In the genomic region with DNA sequence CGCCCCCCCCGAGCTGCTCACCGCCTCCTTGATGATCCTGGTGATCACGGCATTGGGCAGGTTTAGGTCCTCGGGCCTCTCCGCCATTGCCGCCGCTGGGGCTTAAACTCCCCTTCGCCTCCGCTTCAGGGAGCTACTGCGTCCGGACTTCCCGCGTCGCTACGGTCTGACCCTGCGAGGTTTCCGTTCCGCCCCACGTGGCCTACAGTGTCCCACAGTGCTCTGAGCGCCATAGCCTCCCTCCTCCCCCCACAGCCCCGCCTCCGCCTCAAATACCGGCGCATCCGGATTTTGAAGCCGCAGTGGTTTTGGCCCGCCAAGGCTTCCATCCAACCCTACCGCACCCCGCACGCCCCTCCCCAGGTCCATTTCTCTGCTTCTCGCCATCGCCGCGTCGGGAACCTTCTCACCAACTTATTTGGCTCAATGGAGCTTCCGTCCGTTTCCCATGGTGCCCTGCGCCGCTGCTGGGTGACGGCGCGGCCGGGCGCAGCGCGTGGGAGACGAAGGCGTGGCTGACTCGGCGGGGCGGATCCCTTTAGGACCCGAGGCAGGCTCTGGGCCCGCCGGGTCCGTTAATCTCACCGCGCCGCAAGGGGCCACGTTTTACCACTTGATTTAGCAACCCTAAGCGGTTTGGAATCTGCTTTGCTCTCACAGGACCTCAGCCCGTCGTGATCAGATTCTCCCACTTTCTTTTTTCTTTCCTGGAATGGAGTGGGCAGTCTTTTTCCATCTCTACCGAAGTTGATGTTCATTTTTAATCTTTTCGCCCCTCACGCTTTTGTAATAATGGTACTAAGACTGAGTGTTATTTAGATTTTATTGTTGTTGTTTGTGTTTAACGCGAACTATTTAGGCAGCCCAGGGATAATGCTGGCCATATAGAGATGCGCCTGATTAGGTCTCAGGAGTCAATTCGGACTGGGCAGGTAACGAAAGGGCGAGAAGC, we compare ENCODE assay signal across 1 cellular context.
A peak's percentile ranks its signal among the peaks of the same experiment; 100 is the strongest.
TF ChIP-seq lines count a peak whose summit lies in the region.

A gene with protein sequence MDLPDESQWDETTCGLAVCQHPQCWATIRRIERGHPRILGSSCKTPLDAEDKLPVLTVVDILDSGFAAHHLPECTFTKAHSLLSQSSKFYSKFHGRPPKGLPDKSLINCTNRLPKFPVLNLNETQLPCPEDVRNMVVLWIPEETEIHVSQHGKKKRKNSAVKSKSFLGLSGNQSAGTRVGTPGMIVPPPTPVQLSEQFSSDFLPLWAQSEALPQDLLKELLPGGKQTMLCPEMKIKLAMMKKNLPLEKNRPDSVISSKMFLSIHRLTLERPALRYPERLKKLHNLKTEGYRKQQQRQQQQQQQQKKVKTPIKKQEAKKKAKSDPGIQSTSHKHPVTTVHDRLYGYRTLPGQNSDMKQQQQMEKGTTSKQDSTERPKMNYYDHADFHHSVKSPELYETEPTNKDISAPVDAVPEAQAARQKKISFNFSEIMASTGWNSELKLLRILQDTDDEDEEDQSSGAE (plus strand): TSS at position 541 of the 952 bp plus-strand sequence. CDS start 2,747 bp downstream, outside the sequence.
A gene with protein sequence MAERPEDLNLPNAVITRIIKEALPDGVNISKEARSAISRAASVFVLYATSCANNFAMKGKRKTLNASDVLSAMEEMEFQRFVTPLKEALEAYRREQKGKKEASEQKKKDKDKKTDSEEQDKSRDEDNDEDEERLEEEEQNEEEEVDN (minus strand): TSS at position 469 of the 952 bp plus-strand sequence. CDS start 382 bp downstream, at position 87.

TF ChIP-seq in A549, 52 proteins besides CTCF, POLR2A, EP300 and RAD21 (continued from another document):
- TF ChIP-seq, protein P1, sequence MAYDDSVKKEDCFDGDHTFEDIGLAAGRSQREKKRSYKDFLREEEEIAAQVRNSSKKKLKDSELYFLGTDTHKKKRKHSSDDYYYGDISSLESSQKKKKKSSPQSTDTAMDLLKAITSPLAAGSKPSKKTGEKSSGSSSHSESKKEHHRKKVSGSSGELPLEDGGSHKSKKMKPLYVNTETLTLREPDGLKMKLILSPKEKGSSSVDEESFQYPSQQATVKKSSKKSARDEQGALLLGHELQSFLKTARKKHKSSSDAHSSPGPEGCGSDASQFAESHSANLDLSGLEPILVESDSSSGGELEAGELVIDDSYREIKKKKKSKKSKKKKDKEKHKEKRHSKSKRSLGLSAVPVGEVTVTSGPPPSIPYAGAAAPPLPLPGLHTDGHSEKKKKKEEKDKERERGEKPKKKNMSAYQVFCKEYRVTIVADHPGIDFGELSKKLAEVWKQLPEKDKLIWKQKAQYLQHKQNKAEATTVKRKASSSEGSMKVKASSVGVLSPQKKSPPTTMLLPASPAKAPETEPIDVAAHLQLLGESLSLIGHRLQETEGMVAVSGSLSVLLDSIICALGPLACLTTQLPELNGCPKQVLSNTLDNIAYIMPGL (CRISPR knock-in tag; IDR thresholded peaks at IDR 0.05; ENCODE audit: borderline replicate concordance) = no peak
- TF ChIP-seq CHD2 (IDR thresholded peaks at IDR 0.05; ENCODE audit: low read length, partially characterized antibody) (peak; percentile 69), SREBF2 (IDR thresholded peaks at IDR 0.05) (no peak), PHF8 (IDR thresholded peaks at IDR 0.05; ENCODE audit: borderline replicate concordance, low read depth) (peak; percentile 78), CEBPB (IDR thresholded peaks at IDR 0.05) (peak in 1 of 2 experiments; percentile 53; a peak in 2 of 4 replicates), RNF2 (IDR thresholded peaks at IDR 0.05; ENCODE audit: borderline replicate concordance, low read depth) (no peak), POLR2AphosphoS2 (conservative IDR thresholded peaks at IDR 0.05; ENCODE audit: low read length) (no peak), TP53 (CRISPR knock-in tag; IDR thresholded peaks at IDR 0.05) (peak; percentile 38; the same call in 1 of the 2 replicates), FOSL2 (IDR thresholded peaks at IDR 0.05) (no peak), FOSL2 (CRISPR knock-in tag; IDR thresholded peaks at IDR 0.05) (peak; percentile 27; the same call in 1 of the 2 replicates), MYC (IDR thresholded peaks at IDR 0.05; ENCODE audit: borderline replicate concordance, low read length) (peak; percentile 87; the same call in 1 of the 2 replicates), RCOR1 (IDR thresholded peaks at IDR 0.05; ENCODE audit: low read depth, low read length) (no peak), FOSB (CRISPR knock-in tag; IDR thresholded peaks at IDR 0.05) (no peak), JUN (IDR thresholded peaks at IDR 0.05) (peak; percentile 85 to 93), KDM5A (IDR thresholded peaks at IDR 0.05) (peak; percentile 38; the same call in 1 of the 2 replicates), HDAC2 (IDR thresholded peaks at IDR 0.05) (no peak)
- TF ChIP-seq, protein P2, sequence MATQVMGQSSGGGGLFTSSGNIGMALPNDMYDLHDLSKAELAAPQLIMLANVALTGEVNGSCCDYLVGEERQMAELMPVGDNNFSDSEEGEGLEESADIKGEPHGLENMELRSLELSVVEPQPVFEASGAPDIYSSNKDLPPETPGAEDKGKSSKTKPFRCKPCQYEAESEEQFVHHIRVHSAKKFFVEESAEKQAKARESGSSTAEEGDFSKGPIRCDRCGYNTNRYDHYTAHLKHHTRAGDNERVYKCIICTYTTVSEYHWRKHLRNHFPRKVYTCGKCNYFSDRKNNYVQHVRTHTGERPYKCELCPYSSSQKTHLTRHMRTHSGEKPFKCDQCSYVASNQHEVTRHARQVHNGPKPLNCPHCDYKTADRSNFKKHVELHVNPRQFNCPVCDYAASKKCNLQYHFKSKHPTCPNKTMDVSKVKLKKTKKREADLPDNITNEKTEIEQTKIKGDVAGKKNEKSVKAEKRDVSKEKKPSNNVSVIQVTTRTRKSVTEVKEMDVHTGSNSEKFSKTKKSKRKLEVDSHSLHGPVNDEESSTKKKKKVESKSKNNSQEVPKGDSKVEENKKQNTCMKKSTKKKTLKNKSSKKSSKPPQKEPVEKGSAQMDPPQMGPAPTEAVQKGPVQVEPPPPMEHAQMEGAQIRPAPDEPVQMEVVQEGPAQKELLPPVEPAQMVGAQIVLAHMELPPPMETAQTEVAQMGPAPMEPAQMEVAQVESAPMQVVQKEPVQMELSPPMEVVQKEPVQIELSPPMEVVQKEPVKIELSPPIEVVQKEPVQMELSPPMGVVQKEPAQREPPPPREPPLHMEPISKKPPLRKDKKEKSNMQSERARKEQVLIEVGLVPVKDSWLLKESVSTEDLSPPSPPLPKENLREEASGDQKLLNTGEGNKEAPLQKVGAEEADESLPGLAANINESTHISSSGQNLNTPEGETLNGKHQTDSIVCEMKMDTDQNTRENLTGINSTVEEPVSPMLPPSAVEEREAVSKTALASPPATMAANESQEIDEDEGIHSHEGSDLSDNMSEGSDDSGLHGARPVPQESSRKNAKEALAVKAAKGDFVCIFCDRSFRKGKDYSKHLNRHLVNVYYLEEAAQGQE (IDR thresholded peaks at IDR 0.05) = 0 out of 2 replicates have a peak, but pooled peaks have one; percentile 26
- TF ChIP-seq, protein P3, sequence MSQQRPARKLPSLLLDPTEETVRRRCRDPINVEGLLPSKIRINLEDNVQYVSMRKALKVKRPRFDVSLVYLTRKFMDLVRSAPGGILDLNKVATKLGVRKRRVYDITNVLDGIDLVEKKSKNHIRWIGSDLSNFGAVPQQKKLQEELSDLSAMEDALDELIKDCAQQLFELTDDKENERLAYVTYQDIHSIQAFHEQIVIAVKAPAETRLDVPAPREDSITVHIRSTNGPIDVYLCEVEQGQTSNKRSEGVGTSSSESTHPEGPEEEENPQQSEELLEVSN (IDR thresholded peaks at IDR 0.05; ENCODE audit: borderline replicate concordance, low read depth) = peak; percentile 89
- TF ChIP-seq, protein P4, sequence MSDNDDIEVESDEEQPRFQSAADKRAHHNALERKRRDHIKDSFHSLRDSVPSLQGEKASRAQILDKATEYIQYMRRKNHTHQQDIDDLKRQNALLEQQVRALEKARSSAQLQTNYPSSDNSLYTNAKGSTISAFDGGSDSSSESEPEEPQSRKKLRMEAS (IDR thresholded peaks at IDR 0.05) = peak; percentile 98
